24 cellular contexts compared by ENCODE assay signal in the genomic region with DNA sequence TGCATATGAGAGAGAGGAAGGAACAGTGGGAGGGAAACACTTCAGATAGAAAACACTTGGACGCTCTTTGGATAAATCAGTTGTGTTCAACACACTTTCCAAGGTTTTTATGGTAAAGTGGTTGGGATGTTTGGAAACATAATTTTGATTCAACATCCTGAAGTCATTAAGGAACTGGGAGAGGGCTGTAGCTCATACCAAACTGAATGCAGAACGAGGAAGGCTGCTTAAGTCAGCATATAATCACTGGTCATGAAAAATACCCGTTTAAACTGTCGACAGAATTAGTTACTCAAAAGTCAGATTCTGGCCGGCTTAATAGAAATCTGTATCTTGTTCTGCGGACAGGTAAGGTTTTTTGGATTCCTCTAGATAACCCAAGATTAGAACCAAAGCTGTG. TPM values are rescaled to one million over a fixed set of nuclear protein-coding genes. Genes with fewer than 3 reads are reported as not detected.
A peak's percentile ranks its signal among the peaks of the same experiment; 100 is the strongest.
DNase-seq lines count a peak whose midpoint lies in the region; ATAC-seq and TF ChIP-seq lines count a peak whose summit lies in the region.
"Had no signal": no experiment of that assay in that cellular context is flagged by ENCODE, and none has a peak within 500 bp of the region (broad histone marks: within the 10 kb centered on the region; RNA-seq: fewer than 3 reads in every experiment).

No MANE protein-coding gene starts in this region.

- TF ChIP-seq CTCF in neural crest cell (conservative IDR thresholded peaks at IDR 0.05) (no peak), heart left ventricle (IDR thresholded peaks at IDR 0.05) (no peak), GM10248 (IDR thresholded peaks at IDR 0.05; ENCODE audit: control extremely low read depth, extremely low read depth, low read depth, missing control alignments) (no peak)

- H3K4me2 ChIP-seq in GM23248 (ENCODE audit: unreplicated experiment), result peak overlapping the region; percentile 43
- H3K4me2 ChIP-seq: BLaER1 had no signal

- H3K27ac ChIP-seq in GM23248 (peak overlapping the region; percentile 31), heart left ventricle (no peak overlapping the region)
- H3K27ac ChIP-seq: BLaER1, HL-60, lower lobe of right lung had no signal

- no peaks in the 10 kb centered on the region for H4K20me1 ChIP-seq in GM23248 (ENCODE audit: insufficient read depth)

- H3K9me2 ChIP-seq in GM23248 (ENCODE audit: insufficient read depth), result no peaks in the 10 kb centered on the region

- H3K9me3 ChIP-seq in GM23248 (ENCODE audit: low read depth), result no peaks in the 10 kb centered on the region
- no peaks in the 10 kb centered on the region for H3K9me3 ChIP-seq in heart left ventricle
- H3K9me3 ChIP-seq: BLaER1, lower lobe of right lung had no signal

- H3K27me3 ChIP-seq in GM23248 (replicated peaks; ENCODE audit: insufficient read depth) (no peaks in the 10 kb centered on the region), heart left ventricle (no peaks in the 10 kb centered on the region)
- H3K27me3 ChIP-seq: BLaER1 had no signal

- DNase-seq in GM23248, result peak; percentile 36
- DNase-seq in activated naive CD8-positive, alpha-beta T cell treated with anti-CD3 and anti-CD28 coated beads for 36 hours, result no peak
- no peak for DNase-seq in neural crest cell (ENCODE audit: low read depth, low spot score)
- no peak for DNase-seq in heart left ventricle
- no peak for DNase-seq in GM10248 (ENCODE audit: extremely low spot score)
- DNase-seq: ACHN; activated CD4-positive, alpha-beta T cell treated with anti-CD3 and anti-CD28 coated beads, Interleukin-2, amount 50 U/mL, for 48 hours; activated CD8-positive, alpha-beta memory T cell treated with anti-CD3 and anti-CD28 coated beads, Interleukin-2, amount 50 U/mL, for 48 hours; activated effector memory CD4-positive, alpha-beta T cell treated with anti-CD3 and anti-CD28 coated beads, Interleukin-2, amount 50 U/mL, for 16 hours; DMS153; GOT3; kidney glomerular epithelial cell; lower lobe of right lung; MV-4-11; NCI-H1436 treated with DMSO at 0.1 percent for 48 hours; NCI-H2107; NCI-H748 treated with DMSO at 0.1 percent for 48 hours; stimulated activated CD4-positive, alpha-beta T cell treated with anti-CD3 and anti-CD28 coated beads, Interleukin-2, amount 100 ng/mL, for 48 hours; substantia nigra; T-cell had no signal

- CTCF ChIA-PET in GM10248 (lab: Yijun Ruan, JAX), result interaction anchor here (2.5 kb wide), 1 partner anchor 34 kb away, joined by 7 read pairs; no protein-coding TSS in a partner anchor

- 0 out of 2 replicates have a peak overlapping the region, but pooled peaks have one; percentile 1 for H3K4me3 ChIP-seq in GM23248
- no peak overlapping the region for H3K4me3 ChIP-seq in heart left ventricle
- H3K4me3 ChIP-seq: BLaER1, lower lobe of right lung had no signal

- no peaks in the 10 kb centered on the region for H3K27me3 Mint-ChIP-seq in activated naive CD8-positive, alpha-beta T cell treated with anti-CD3 and anti-CD28 coated beads for 36 hours
- H3K27me3 Mint-ChIP-seq in neural crest cell (ENCODE audit: low read depth), result no peaks in the 10 kb centered on the region
- H3K27me3 Mint-ChIP-seq: T-cell, type B pancreatic cell had no signal

- H3K9me3 Mint-ChIP-seq in activated naive CD8-positive, alpha-beta T cell treated with anti-CD3 and anti-CD28 coated beads for 36 hours, result no peaks in the 10 kb centered on the region
- no peaks in the 10 kb centered on the region for H3K9me3 Mint-ChIP-seq in neural crest cell
- H3K9me3 Mint-ChIP-seq: T-cell, type B pancreatic cell had no signal

- in situ Hi-C loops in GM23248 (cut with MboI), result no loop called here

- H3F3A ChIP-seq in GM23248 (ENCODE audit: insufficient read depth), result 0 out of 2 replicates have a peak, but pooled peaks cover 4% of the 10 kb centered on the region

- POLR2A ChIA-PET in GM10248 (lab: Yijun Ruan, JAX), result interaction anchor here (1.5 kb wide), 1 partner anchor 15 kb away, joined by 4 read pairs; the partner anchor contains the start of gene LIX1L

- intact Hi-C loops in heart left ventricle (cut with DNase I), result loop anchor here in 1 of 10 donors (1.0 kb wide), 1 partner anchor 11 kb away; no protein-coding TSS in a partner anchor

- H3K9ac ChIP-seq in GM23248, result peak overlapping the region; percentile 49
- H3K9ac ChIP-seq: BLaER1 had no signal

- 11 to 14% methylated on average over 6 of the region's 6 CpGs for WGBS in GM23248 (ENCODE audit: low coverage in 1 of 2, low lambda C conversion rate in 2 of 2, missing lambda C conversion rate in 2 of 2), 2 experiments
- 84 to 93% (median 87%) methylated on average over 6 of the region's 6 CpGs for WGBS in heart left ventricle, 4 donors

- no peak for TF ChIP-seq POLR2A in heart left ventricle (IDR thresholded peaks at IDR 0.05)

- peaks cover 61% of the 10 kb centered on the region for H3K79me2 ChIP-seq in GM23248 (ENCODE audit: insufficient read depth)

- H3K4me1 ChIP-seq in GM23248 (ENCODE audit: insufficient read depth) (peaks cover 4% of the 10 kb centered on the region; the same call in 1 of the 2 replicates), heart left ventricle (peaks cover 0 to 3% (median 0%) of the 10 kb centered on the region in 12 donors)
- H3K4me1 ChIP-seq: BLaER1, lower lobe of right lung had no signal

- ATAC-seq in heart left ventricle, result no peak
- ATAC-seq in HG02973 (IDR thresholded peaks at IDR 0.05; ENCODE audit: unreplicated experiment), result no peak
- ATAC-seq: lower lobe of right lung, T-cell had no signal

- H3K4me3 Mint-ChIP-seq in activated naive CD8-positive, alpha-beta T cell treated with anti-CD3 and anti-CD28 coated beads for 36 hours, result no peak overlapping the region
- no peak overlapping the region for H3K4me3 Mint-ChIP-seq in neural crest cell
- H3K4me3 Mint-ChIP-seq: T-cell, type B pancreatic cell had no signal

- H2AFZ ChIP-seq in GM23248, result peak overlapping the region; percentile 68

- H3K36me3 Mint-ChIP-seq in activated naive CD8-positive, alpha-beta T cell treated with anti-CD3 and anti-CD28 coated beads for 36 hours, result peaks cover 12% of the 10 kb centered on the region
- H3K36me3 Mint-ChIP-seq in neural crest cell (ENCODE audit: low read depth), result peaks cover 3% of the 10 kb centered on the region
- H3K36me3 Mint-ChIP-seq: type B pancreatic cell had no signal

- peak overlapping the region; percentile 31 for H3K27ac Mint-ChIP-seq in activated naive CD8-positive, alpha-beta T cell treated with anti-CD3 and anti-CD28 coated beads for 36 hours
- peak overlapping the region; percentile 73 for H3K27ac Mint-ChIP-seq in neural crest cell (ENCODE audit: unreplicated experiment)
- H3K27ac Mint-ChIP-seq: type B pancreatic cell had no signal

- H3K36me3 ChIP-seq in GM23248 (ENCODE audit: low read depth), result peaks cover 16% of the 10 kb centered on the region; the same call in 1 of the 2 replicates
- peaks cover 0 to 97% (median 62%) of the 10 kb centered on the region in 9 donors for H3K36me3 ChIP-seq in heart left ventricle

- H3K4me1 Mint-ChIP-seq in activated naive CD8-positive, alpha-beta T cell treated with anti-CD3 and anti-CD28 coated beads for 36 hours, result peaks cover 3% of the 10 kb centered on the region
- peaks cover 7% of the 10 kb centered on the region for H3K4me1 Mint-ChIP-seq in neural crest cell

RNA-seq across cellular contexts. Expression of gene LIX1L, which starts 14.9 kb away (rescaled TPM):
- total RNA-seq in GM23248 (2014; rRNA removed; shearing (Covaris generic)), result 26.1 and 36.5 TPM in 2 replicates
- polyA plus RNA-seq in GM23248 (2016; fragmentation: Nextera tagmentation; extraction: Ambion mirVana) (18.3 TPM in 2 replicates), heart left ventricle (10 to 100 TPM in 1 of 2 donors, 1 to 10 TPM in 1; 7.0 to 13.4 TPM)
- total RNA-seq in activated naive CD8-positive, alpha-beta T cell treated with anti-CD3 and anti-CD28 coated beads for 36 hours, result 10 to 100 TPM; 37.6 to 38.3 TPM
- total RNA-seq in neural crest cell (36.0 and 37.5 TPM in 2 replicates), heart left ventricle (10 to 100 TPM; 21.7 to 31.5 (median 26.4) TPM)

RNA-seq across cellular contexts. Expression of gene RBM8A, which starts 15.6 kb away (rescaled TPM):
- total RNA-seq in GM23248 (2014; rRNA removed; shearing (Covaris generic)), result 112 and 127 TPM in 2 replicates
- polyA plus RNA-seq in GM23248 (2016; fragmentation: Nextera tagmentation; extraction: Ambion mirVana) (204 and 210 TPM in 2 replicates), heart left ventricle (100 to 1,000 TPM in 1 of 2 donors, 10 to 100 TPM in 1; 57.9 to 186 TPM)
- 100 to 1,000 TPM; 345 to 349 TPM for total RNA-seq in activated naive CD8-positive, alpha-beta T cell treated with anti-CD3 and anti-CD28 coated beads for 36 hours
- total RNA-seq in neural crest cell (273 and 285 TPM in 2 replicates), heart left ventricle (100 to 1,000 TPM in 1 of 9 donors, 10 to 100 TPM in 8; 58.7 to 100 (median 75.7) TPM)

RNA-seq across cellular contexts. Expression of gene ANKRD34A, which starts 21.5 kb away (rescaled TPM):
- total RNA-seq in GM23248 (2014; rRNA removed; shearing (Covaris generic)), result 0.25 and 1.3 TPM in 2 replicates
- polyA plus RNA-seq in GM23248 (2016; fragmentation: Nextera tagmentation; extraction: Ambion mirVana), result 1.9 and 2.3 TPM in 2 replicates
- 10 to 100 TPM in 1 of 2 experiments, 1 to 10 TPM in 1; 9.3 to 10.3 TPM for total RNA-seq in activated naive CD8-positive, alpha-beta T cell treated with anti-CD3 and anti-CD28 coated beads for 36 hours
- total RNA-seq in neural crest cell, result 0.49 and 1.2 TPM in 2 replicates
- 1 to 10 TPM; 1.0 to 3.5 (median 1.7) TPM for total RNA-seq in heart left ventricle
- 1 to 10 TPM in 1 of 2 donors, under 1 TPM in 1; 0.65 to 1.9 TPM for polyA plus RNA-seq in heart left ventricle

RNA-seq across cellular contexts. Expression of gene POLR3GL, which starts 21.6 kb away (rescaled TPM):
- total RNA-seq in GM23248 (2014; rRNA removed; shearing (Covaris generic)), result 17.4 and 24.2 TPM in 2 replicates
- polyA plus RNA-seq in GM23248 (2016; fragmentation: Nextera tagmentation; extraction: Ambion mirVana) (34.7 and 37.9 TPM in 2 replicates), heart left ventricle (10 to 100 TPM; 45.8 to 69.4 TPM)
- 10 to 100 TPM; 21.1 to 21.9 TPM for total RNA-seq in activated naive CD8-positive, alpha-beta T cell treated with anti-CD3 and anti-CD28 coated beads for 36 hours
- total RNA-seq in neural crest cell (14.6 and 15.5 TPM in 2 replicates), heart left ventricle (10 to 100 TPM; 30.2 to 45.7 (median 36.0) TPM)

RNA-seq across cellular contexts. Expression of gene PEX11B, which starts 24.4 kb away (rescaled TPM):
- 32.2 and 34.5 TPM in 2 replicates for total RNA-seq in GM23248 (2014; rRNA removed; shearing (Covaris generic))
- polyA plus RNA-seq in GM23248 (2016; fragmentation: Nextera tagmentation; extraction: Ambion mirVana) (37.1 and 37.9 TPM in 2 replicates), heart left ventricle (10 to 100 TPM; 19.6 to 29.8 TPM)
- total RNA-seq in activated naive CD8-positive, alpha-beta T cell treated with anti-CD3 and anti-CD28 coated beads for 36 hours, result 10 to 100 TPM; 33.6 to 33.8 TPM
- total RNA-seq in neural crest cell (18.7 and 22.1 TPM in 2 replicates), heart left ventricle (10 to 100 TPM; 17.7 to 27.5 (median 24.5) TPM)
